In genomic region chr3:49873623-49874022, GRCh38 we compare ENCODE assay signal across 1 cellular context.
TF ChIP-seq lines count a peak whose summit lies in the region.

No MANE protein-coding gene starts in this region.

TF ChIP-seq in HepG2, 621 proteins besides CTCF, POLR2A, EP300 and RAD21 (continued from another document and continues in another):
- TF ChIP-seq, protein P1, sequence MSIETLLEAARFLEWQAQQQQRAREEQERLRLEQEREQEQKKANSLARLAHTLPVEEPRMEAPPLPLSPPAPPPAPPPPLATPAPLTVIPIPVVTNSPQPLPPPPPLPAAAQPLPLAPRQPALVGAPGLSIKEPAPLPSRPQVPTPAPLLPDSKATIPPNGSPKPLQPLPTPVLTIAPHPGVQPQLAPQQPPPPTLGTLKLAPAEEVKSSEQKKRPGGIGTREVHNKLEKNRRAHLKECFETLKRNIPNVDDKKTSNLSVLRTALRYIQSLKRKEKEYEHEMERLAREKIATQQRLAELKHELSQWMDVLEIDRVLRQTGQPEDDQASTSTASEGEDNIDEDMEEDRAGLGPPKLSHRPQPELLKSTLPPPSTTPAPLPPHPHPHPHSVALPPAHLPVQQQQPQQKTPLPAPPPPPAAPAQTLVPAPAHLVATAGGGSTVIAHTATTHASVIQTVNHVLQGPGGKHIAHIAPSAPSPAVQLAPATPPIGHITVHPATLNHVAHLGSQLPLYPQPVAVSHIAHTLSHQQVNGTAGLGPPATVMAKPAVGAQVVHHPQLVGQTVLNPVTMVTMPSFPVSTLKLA (IDR thresholded peaks at IDR 0.05): no peak
- TF ChIP-seq ONECUT2 (CRISPR knock-in tag; IDR thresholded peaks at IDR 0.05) (no peak), KAT7 (CRISPR knock-in tag; IDR thresholded peaks at IDR 0.05; ENCODE audit: borderline replicate concordance) (0 out of 2 replicates have a peak, but pooled peaks have one; percentile 34), ZNF556 (CRISPR knock-in tag; IDR thresholded peaks at IDR 0.05; ENCODE audit: borderline replicate concordance) (no peak), KLF12 (CRISPR knock-in tag; IDR thresholded peaks at IDR 0.05; ENCODE audit: borderline replicate concordance) (no peak), ZNF430 (CRISPR knock-in tag; IDR thresholded peaks at IDR 0.05) (0 out of 2 replicates have a peak, but pooled peaks have one; percentile 39), HCFC1 (IDR thresholded peaks at IDR 0.05; ENCODE audit: low read depth, low read length) (no peak), UBTF (CRISPR knock-in tag; IDR thresholded peaks at IDR 0.05) (peak; percentile 90), SOX13 (IDR thresholded peaks at IDR 0.05) (no peak), SOX13 (CRISPR knock-in tag; conservative IDR thresholded peaks at IDR 0.05 in 1 of 2, IDR thresholded peaks at IDR 0.05 in 1 of 2) (no peak), IKZF1 (IDR thresholded peaks at IDR 0.05) (no peak), SOX5 (CRISPR knock-in tag; IDR thresholded peaks at IDR 0.05; ENCODE audit: borderline replicate concordance) (peak; percentile 46; the same call in 1 of the 2 replicates), ZNF17 (CRISPR knock-in tag; IDR thresholded peaks at IDR 0.05) (no peak), ZNF30 (CRISPR knock-in tag; IDR thresholded peaks at IDR 0.05) (no peak), AGO1 (IDR thresholded peaks at IDR 0.05; ENCODE audit: low read depth, low read length, poor library complexity, severe bottlenecking) (no peak), FUBP1 (CRISPR knock-in tag; IDR thresholded peaks at IDR 0.05; ENCODE audit: borderline replicate concordance) (no peak), ZNF687 (CRISPR knock-in tag; IDR thresholded peaks at IDR 0.05) (peak; percentile 95), ARNTL (CRISPR knock-in tag; IDR thresholded peaks at IDR 0.05) (no peak), ZNF878 (CRISPR knock-in tag; IDR thresholded peaks at IDR 0.05) (no peak), PHF8 (CRISPR knock-in tag; IDR thresholded peaks at IDR 0.05) (peak; percentile 64), ZMYM3 (CRISPR knock-in tag; IDR thresholded peaks at IDR 0.05) (no peak), ZFP90 (CRISPR knock-in tag; IDR thresholded peaks at IDR 0.05; ENCODE audit: borderline replicate concordance) (no peak), ZNF724P (CRISPR knock-in tag; IDR thresholded peaks at IDR 0.05; ENCODE audit: borderline replicate concordance) (no peak), NFYC (CRISPR knock-in tag; IDR thresholded peaks at IDR 0.05) (no peak), TRIM22 (IDR thresholded peaks at IDR 0.05) (no peak), DR1 (CRISPR knock-in tag; IDR thresholded peaks at IDR 0.05) (no peak; the same call in none of the 2 replicates), ZNF292 (CRISPR knock-in tag; IDR thresholded peaks at IDR 0.05; ENCODE audit: borderline replicate concordance, low read depth) (peak; percentile 94; the same call in 1 of the 2 replicates), ZNF775 (CRISPR knock-in tag; IDR thresholded peaks at IDR 0.05; ENCODE audit: borderline replicate concordance) (no peak), EED (CRISPR knock-in tag; IDR thresholded peaks at IDR 0.05) (no peak), ZNF343 (CRISPR knock-in tag; IDR thresholded peaks at IDR 0.05) (no peak), HDAC2 (CRISPR knock-in tag; IDR thresholded peaks at IDR 0.05) (peak; percentile 76), ZNF224 (CRISPR knock-in tag; IDR thresholded peaks at IDR 0.05) (no peak), NFATC3 (CRISPR knock-in tag; IDR thresholded peaks at IDR 0.05) (no peak), RFX1 (IDR thresholded peaks at IDR 0.05) (no peak), ATF7 (IDR thresholded peaks at IDR 0.05) (no peak), ATF7 (CRISPR knock-in tag; IDR thresholded peaks at IDR 0.05) (no peak), ZBTB39 (CRISPR knock-in tag; IDR thresholded peaks at IDR 0.05) (no peak), CREB1 (IDR thresholded peaks at IDR 0.05) (no peak), CREB1 (CRISPR knock-in tag; IDR thresholded peaks at IDR 0.05) (no peak), PAX8 (CRISPR knock-in tag; IDR thresholded peaks at IDR 0.05; ENCODE audit: borderline replicate concordance) (no peak), ZNF772 (CRISPR knock-in tag; IDR thresholded peaks at IDR 0.05) (no peak), ZNF274 (CRISPR knock-in tag; IDR thresholded peaks at IDR 0.05) (no peak), HMG20A (CRISPR knock-in tag; IDR thresholded peaks at IDR 0.05; ENCODE audit: borderline replicate concordance) (peak; percentile 40; the same call in 1 of the 2 replicates)
- TF ChIP-seq, protein P2, sequence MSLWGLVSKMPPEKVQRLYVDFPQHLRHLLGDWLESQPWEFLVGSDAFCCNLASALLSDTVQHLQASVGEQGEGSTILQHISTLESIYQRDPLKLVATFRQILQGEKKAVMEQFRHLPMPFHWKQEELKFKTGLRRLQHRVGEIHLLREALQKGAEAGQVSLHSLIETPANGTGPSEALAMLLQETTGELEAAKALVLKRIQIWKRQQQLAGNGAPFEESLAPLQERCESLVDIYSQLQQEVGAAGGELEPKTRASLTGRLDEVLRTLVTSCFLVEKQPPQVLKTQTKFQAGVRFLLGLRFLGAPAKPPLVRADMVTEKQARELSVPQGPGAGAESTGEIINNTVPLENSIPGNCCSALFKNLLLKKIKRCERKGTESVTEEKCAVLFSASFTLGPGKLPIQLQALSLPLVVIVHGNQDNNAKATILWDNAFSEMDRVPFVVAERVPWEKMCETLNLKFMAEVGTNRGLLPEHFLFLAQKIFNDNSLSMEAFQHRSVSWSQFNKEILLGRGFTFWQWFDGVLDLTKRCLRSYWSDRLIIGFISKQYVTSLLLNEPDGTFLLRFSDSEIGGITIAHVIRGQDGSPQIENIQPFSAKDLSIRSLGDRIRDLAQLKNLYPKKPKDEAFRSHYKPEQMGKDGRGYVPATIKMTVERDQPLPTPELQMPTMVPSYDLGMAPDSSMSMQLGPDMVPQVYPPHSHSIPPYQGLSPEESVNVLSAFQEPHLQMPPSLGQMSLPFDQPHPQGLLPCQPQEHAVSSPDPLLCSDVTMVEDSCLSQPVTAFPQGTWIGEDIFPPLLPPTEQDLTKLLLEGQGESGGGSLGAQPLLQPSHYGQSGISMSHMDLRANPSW (CRISPR knock-in tag; IDR thresholded peaks at IDR 0.05; ENCODE audit: borderline replicate concordance): no peak; the same call in 1 of the 2 replicates
- TF ChIP-seq, protein P3, sequence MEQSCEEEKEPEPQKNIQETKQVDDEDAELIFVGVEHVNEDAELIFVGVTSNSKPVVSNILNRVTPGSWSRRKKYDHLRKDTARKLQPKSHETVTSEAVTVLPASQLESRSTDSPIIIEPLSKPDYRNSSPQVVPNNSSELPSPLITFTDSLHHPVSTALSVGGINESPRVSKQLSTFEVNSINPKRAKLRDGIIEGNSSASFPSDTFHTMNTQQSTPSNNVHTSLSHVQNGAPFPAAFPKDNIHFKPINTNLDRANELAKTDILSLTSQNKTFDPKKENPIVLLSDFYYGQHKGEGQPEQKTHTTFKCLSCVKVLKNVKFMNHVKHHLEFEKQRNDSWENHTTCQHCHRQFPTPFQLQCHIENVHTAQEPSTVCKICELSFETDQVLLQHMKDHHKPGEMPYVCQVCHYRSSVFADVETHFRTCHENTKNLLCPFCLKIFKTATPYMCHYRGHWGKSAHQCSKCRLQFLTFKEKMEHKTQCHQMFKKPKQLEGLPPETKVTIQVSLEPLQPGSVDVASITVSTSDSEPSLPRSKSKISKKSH (CRISPR knock-in tag; IDR thresholded peaks at IDR 0.05; ENCODE audit: borderline replicate concordance): peak; percentile 77; the same call in 1 of the 2 replicates
- TF ChIP-seq, protein P4, sequence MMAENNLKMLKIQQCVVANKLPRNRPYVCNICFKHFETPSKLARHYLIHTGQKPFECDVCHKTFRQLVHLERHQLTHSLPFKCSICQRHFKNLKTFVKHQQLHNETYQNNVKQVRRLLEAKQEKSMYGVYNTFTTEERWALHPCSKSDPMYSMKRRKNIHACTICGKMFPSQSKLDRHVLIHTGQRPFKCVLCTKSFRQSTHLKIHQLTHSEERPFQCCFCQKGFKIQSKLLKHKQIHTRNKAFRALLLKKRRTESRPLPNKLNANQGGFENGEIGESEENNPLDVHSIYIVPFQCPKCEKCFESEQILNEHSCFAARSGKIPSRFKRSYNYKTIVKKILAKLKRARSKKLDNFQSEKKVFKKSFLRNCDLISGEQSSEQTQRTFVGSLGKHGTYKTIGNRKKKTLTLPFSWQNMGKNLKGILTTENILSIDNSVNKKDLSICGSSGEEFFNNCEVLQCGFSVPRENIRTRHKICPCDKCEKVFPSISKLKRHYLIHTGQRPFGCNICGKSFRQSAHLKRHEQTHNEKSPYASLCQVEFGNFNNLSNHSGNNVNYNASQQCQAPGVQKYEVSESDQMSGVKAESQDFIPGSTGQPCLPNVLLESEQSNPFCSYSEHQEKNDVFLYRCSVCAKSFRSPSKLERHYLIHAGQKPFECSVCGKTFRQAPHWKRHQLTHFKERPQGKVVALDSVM (CRISPR knock-in tag; IDR thresholded peaks at IDR 0.05): no peak
